8 cellular contexts compared by ENCODE assay signal in the genomic region with DNA sequence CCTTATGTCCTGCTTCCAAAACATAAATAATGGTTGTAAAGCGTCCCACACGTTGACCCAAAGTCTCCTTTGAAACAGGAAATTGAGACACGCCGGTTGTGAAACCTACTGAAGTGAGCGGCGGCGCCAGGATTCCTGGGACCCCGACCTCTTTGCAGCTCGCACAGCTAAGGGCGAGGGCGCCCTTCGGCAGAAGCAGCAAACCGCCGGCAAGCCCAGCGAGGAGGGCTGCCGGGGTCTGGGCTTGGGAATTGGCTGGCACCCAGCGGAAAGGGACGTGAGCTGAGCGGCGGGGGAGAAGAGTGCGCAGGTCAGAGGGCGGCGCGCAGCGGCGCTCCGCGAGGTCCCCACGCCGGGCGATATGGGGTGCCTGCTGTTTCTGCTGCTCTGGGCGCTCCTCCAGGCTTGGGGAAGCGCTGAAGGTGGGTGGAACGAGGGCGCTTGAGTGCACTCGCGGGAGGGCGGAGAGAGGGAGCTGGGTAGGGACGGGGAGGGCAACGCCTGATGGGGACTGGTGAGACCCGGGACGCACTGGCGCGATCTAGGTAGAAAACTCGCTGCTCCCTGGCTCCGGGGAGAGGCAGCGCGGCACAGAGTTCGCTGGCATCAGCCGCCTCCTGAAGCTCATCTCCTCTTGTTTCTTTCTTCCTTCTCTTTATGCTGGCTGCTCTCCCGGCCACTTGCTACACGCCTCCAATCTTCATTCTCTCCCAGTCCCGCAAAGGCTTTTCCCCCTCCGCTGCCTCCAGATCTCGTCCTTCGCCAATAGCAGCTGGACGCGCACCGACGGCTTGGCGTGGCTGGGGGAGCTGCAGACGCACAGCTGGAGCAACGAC. TPM values are rescaled to one million over a fixed set of nuclear protein-coding genes. Genes with fewer than 3 reads are reported as not detected.
DNase-seq lines count a peak whose midpoint lies in the region; ATAC-seq and TF ChIP-seq lines count a peak whose summit lies in the region.

A gene (plus strand): TSS at position 155 of the 836 bp plus-strand sequence. CDS start 207 bp downstream, at position 362.

- peaks cover 10% of the 10 kb centered on the region for H3K4me1 Mint-ChIP-seq in activated T-helper 1 cell treated with anti-CD3 and anti-CD28 coated beads, Interleukin-12 subunit alpha, Interleukin-12 subunit beta, Interleukin-2, Interleukin-4 antibody, amounts not matched to agents 30 ng/mL and 10 ng/mL and 1 ng/mL, durations not matched to agents 14 hours and 24 hours and 36 hours (ENCODE audit: low read depth)

- ATAC-seq in psoas muscle = peak in 3 of 4 donors; percentile 31 to 51 (median 50)
- ATAC-seq in HG02938 (IDR thresholded peaks at IDR 0.05; ENCODE audit: unreplicated experiment) = no peak

- H3K4me1 ChIP-seq in right atrium auricular region (peaks cover 0 to 29% of the 10 kb centered on the region in 2 donors), psoas muscle (peaks cover 14% of the 10 kb centered on the region), SJCRH30 (no peaks in the 10 kb centered on the region)

- H3K4me3 ChIP-seq in right atrium auricular region = peak within 1 kb of the TSS; percentile 38 to 58
- H3K4me3 ChIP-seq in psoas muscle = peak within 1 kb of the TSS; percentile 73
- H3K4me3 ChIP-seq in SJCRH30 = no peak within 1 kb of the TSS

- H3K36me3 Mint-ChIP-seq in activated T-helper 1 cell treated with anti-CD3 and anti-CD28 coated beads, Interleukin-12 subunit alpha, Interleukin-12 subunit beta, Interleukin-2, Interleukin-4 antibody, amounts not matched to agents 30 ng/mL and 10 ng/mL and 1 ng/mL, durations not matched to agents 14 hours and 24 hours and 36 hours (ENCODE audit: low read depth) = peaks cover 1% of the 10 kb centered on the region

- H3K9me3 Mint-ChIP-seq in activated T-helper 1 cell treated with anti-CD3 and anti-CD28 coated beads, Interleukin-12 subunit alpha, Interleukin-12 subunit beta, Interleukin-2, Interleukin-4 antibody, amounts not matched to agents 30 ng/mL and 10 ng/mL and 1 ng/mL, durations not matched to agents 14 hours and 24 hours and 36 hours = no peaks in the 10 kb centered on the region

- intact Hi-C loops in activated T-helper 1 cell treated with anti-CD3 and anti-CD28 coated beads, Interleukin-12 subunit alpha, Interleukin-12 subunit beta, Interleukin-2, Interleukin-4 antibody, amounts not matched to agents 30 ng/mL and 10 ng/mL and 1 ng/mL, durations not matched to agents 14 hours and 24 hours and 36 hours (cut with micrococcal nuclease) = no loop called here
- intact Hi-C loops in psoas muscle (cut with DNase I) = no loop called here

- TF ChIP-seq CTCF in GM20000 (IDR thresholded peaks at IDR 0.05; ENCODE audit: extremely low read depth, missing control alignments) (no peak), right atrium auricular region (IDR thresholded peaks at IDR 0.05) (no peak), psoas muscle (IDR thresholded peaks at IDR 0.05) (no peak)

- peak within 1 kb of the TSS in 1 of 2 donors; percentile 43 for H3K27ac ChIP-seq in right atrium auricular region
- H3K27ac ChIP-seq in psoas muscle = no peak within 1 kb of the TSS
- H3K27ac ChIP-seq in SJCRH30 = no peak within 1 kb of the TSS

- H3K36me3 ChIP-seq in right atrium auricular region (no peaks in the 10 kb centered on the region), psoas muscle (ENCODE audit: insufficient read depth in 1 of 2, low read depth in 1 of 2) (peaks cover 0 to 6% of the 10 kb centered on the region in 2 donors), SJCRH30 (no peaks in the 10 kb centered on the region)

- H3K27me3 Mint-ChIP-seq in activated T-helper 1 cell treated with anti-CD3 and anti-CD28 coated beads, Interleukin-12 subunit alpha, Interleukin-12 subunit beta, Interleukin-2, Interleukin-4 antibody, amounts not matched to agents 30 ng/mL and 10 ng/mL and 1 ng/mL, durations not matched to agents 14 hours and 24 hours and 36 hours (ENCODE audit: insufficient read depth) = peaks cover 60% of the 10 kb centered on the region

- peak within 1 kb of the TSS; percentile 81 for H3K4me3 Mint-ChIP-seq in activated T-helper 1 cell treated with anti-CD3 and anti-CD28 coated beads, Interleukin-12 subunit alpha, Interleukin-12 subunit beta, Interleukin-2, Interleukin-4 antibody, amounts not matched to agents 30 ng/mL and 10 ng/mL and 1 ng/mL, durations not matched to agents 14 hours and 24 hours and 36 hours

- 1% methylated on average over 55 to 63 of the region's 63 CpGs for WGBS in psoas muscle, 3 donors

- H3K9me3 ChIP-seq in right atrium auricular region (no peaks in the 10 kb centered on the region), psoas muscle (no peaks in the 10 kb centered on the region), SJCRH30 (replicated peaks) (no peaks in the 10 kb centered on the region)

- DNase-seq in ACHN (peak; percentile 8), GM20000 (ENCODE audit: low spot score) (peak; percentile 55), right atrium auricular region (ENCODE audit: low spot score) (no peak), psoas muscle (peak; percentile 36 to 64), SJCRH30 (no peak), NCI-H345 (lab: John Stamatoyannopoulos, UW) (no peak)
- DNase-seq in activated T-helper 1 cell treated with anti-CD3 and anti-CD28 coated beads, Interleukin-12 subunit alpha, Interleukin-12 subunit beta, Interleukin-2, Interleukin-4 antibody, amounts not matched to agents 30 ng/mL and 10 ng/mL and 1 ng/mL, durations not matched to agents 14 hours and 24 hours and 36 hours (ENCODE audit: low spot score) = no peak

- in situ Hi-C loops in ACHN (cut with HindIII; ENCODE audit: low pct_ligation_motif_present, low pct_unique_long_range_greater_than_20kb, low sequenced_read_pairs) = no loop called here

- H3K27ac Mint-ChIP-seq in activated T-helper 1 cell treated with anti-CD3 and anti-CD28 coated beads, Interleukin-12 subunit alpha, Interleukin-12 subunit beta, Interleukin-2, Interleukin-4 antibody, amounts not matched to agents 30 ng/mL and 10 ng/mL and 1 ng/mL, durations not matched to agents 14 hours and 24 hours and 36 hours = no peak within 1 kb of the TSS

- no peaks in the 10 kb centered on the region for H3K27me3 ChIP-seq in right atrium auricular region
- H3K27me3 ChIP-seq in psoas muscle (ENCODE audit: insufficient read depth in 3 of 3, low read length in 2 of 3) = peaks cover 0 to 18% (median 0%) of the 10 kb centered on the region in 3 donors
- H3K27me3 ChIP-seq in SJCRH30 = no peaks in the 10 kb centered on the region; the same call in 1 of the 2 replicates

RNA-seq across cellular contexts. Expression of the gene that starts here (rescaled TPM):
- 0.22 TPM in 1 of 2 replicates, not detected in the other for total RNA-seq in activated T-helper 1 cell treated with anti-CD3 and anti-CD28 coated beads, Interleukin-12 subunit alpha, Interleukin-12 subunit beta, Interleukin-2, Interleukin-4 antibody, amounts not matched to agents 30 ng/mL and 10 ng/mL and 1 ng/mL, durations not matched to agents 14 hours and 24 hours and 36 hours
- 1 to 10 TPM in 1 of 2 donors, under 1 TPM in 1; 0.48 to 2.0 TPM for total RNA-seq in right atrium auricular region
- total RNA-seq in psoas muscle = 1 to 10 TPM in 2 of 4 donors, under 1 TPM in 2; 0.59 to 1.6 (median 1.1) TPM
- polyA plus RNA-seq in psoas muscle = 1 to 10 TPM in 2 of 3 donors, under 1 TPM in 1; 0.90 to 7.8 (median 1.2) TPM
- not detected in 2 replicates for total RNA-seq in SJCRH30 (2014; rRNA removed; shearing (Covaris generic))

Comparison
In these comparisons a context has a peak if more than half of its experiments do, and no peak if none do; other contexts are left out.
1. DNase-seq: peak in ACHN (single experiment), GM20000 (single experiment) and psoas muscle (2 of 2); none in activated T-helper 1 cell treated with anti-CD3 and anti-CD28 coated beads, Interleukin-12 subunit alpha, Interleukin-12 subunit beta, Interleukin-2, Interleukin-4 antibody, amounts not matched to agents 30 ng/mL and 10 ng/mL and 1 ng/mL, durations not matched to agents 14 hours and 24 hours and 36 hours (single experiment), right atrium auricular region (single experiment), SJCRH30 (0 of 2) and NCI-H345 (single experiment).